Comparison of ENCODE assay signal across 9 cellular contexts in the genomic region with DNA sequence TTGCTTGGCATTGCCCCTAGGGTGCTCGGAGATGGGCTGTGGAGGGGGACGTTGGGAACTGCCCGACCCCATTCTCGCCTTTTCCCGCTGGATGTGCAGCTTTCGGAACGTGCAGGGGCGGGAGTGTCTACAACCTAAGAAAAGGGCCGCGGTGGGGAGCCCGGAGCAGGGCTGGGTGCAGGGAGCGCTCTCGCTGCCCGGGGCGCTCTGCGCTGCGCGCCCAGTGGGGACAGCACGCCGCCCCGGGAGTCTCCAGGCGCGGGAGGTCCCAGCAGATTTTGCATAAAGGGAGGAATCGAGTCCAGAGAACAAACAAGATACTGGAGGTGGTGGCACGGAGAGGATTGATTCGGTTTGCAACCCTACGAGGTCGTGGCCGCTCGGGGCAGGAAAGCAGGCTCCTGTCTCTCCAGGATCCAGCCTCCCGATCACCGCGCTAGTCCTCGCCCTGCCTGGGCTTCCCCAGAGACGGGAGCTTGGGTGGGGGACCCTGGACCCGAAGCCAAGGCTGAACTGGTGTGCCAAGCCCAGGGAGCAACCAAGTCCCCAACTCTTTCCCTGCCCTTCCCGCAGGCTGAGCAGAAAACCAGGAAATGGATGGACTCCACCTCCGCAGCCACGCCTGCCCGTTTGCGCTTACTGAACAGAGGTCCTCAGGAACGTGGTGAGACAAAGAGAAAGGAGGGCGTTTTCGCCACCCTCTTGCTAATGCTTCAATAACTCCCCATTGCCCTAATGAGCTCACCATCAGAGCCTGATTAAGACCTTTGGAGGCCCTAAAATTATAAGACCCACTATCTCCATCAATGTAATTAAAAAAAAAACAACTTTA. TPM values are rescaled to one million over a fixed set of nuclear protein-coding genes. Genes with fewer than 3 reads are reported as not detected.
DNase-seq lines count a peak whose midpoint lies in the region; ATAC-seq and TF ChIP-seq lines count a peak whose summit lies in the region.
"Had no signal": no experiment of that assay in that cellular context is flagged by ENCODE, and none has a peak within 500 bp of the region (broad histone marks: within the 10 kb centered on the region; RNA-seq: fewer than 3 reads in every experiment).

No MANE protein-coding gene starts in this region.

- peak overlapping the region; percentile 66 to 82 (median 74) for H3K4me2 ChIP-seq in BLaER1 treated with 17β-estradiol and CSF1 and Interleukin-3, amounts not matched to agents 10 nM and 100 nM

- H3K4me1 ChIP-seq in BLaER1 treated with 17β-estradiol and CSF1 and Interleukin-3, amounts not matched to agents 10 nM and 100 nM, result peaks cover 0 to 8% (median 0%) of the 10 kb centered on the region in 10 experiments; a peak in 4 of 20 replicates
- H3K4me1 ChIP-seq in HUES48 (ENCODE audit: control insufficient read depth, insufficient read depth, low read length) (peaks cover 28% of the 10 kb centered on the region), esophagus muscularis mucosa (peaks cover 6 to 16% (median 16%) of the 10 kb centered on the region in 4 donors)

- no peak for TF ChIP-seq POLR2A in esophagus muscularis mucosa (IDR thresholded peaks at IDR 0.05; ENCODE audit: low read depth)

- TF ChIP-seq CTCF in esophagus muscularis mucosa (IDR thresholded peaks at IDR 0.05), result no peak

- no peaks in the 10 kb centered on the region for H3K36me3 ChIP-seq in BLaER1 treated with 17β-estradiol and CSF1 and Interleukin-3, amounts not matched to agents 10 nM and 100 nM
- no peaks in the 10 kb centered on the region for H3K36me3 ChIP-seq in HUES48 (ENCODE audit: control insufficient read depth, insufficient read depth, low read length)
- H3K36me3 ChIP-seq in esophagus muscularis mucosa, result no peaks in the 10 kb centered on the region

- DNase-seq in RPMI8226, result peak; percentile 37
- DNase-seq in esophagus muscularis mucosa (ENCODE audit: extremely low spot score), result no peak
- DNase-seq in myocyte (ENCODE audit: low read depth), result peak; percentile 70
- DNase-seq: naive B cell had no signal

- H3K9me3 ChIP-seq in BLaER1 treated with 17β-estradiol and CSF1 and Interleukin-3, amounts not matched to agents 10 nM and 100 nM (replicated peaks in 1 of 11), result peaks cover 0 to 4% (median 0%) of the 10 kb centered on the region in 11 experiments; a peak in 2 of 22 replicates
- H3K9me3 ChIP-seq in HUES48 (ENCODE audit: control insufficient read depth, insufficient read depth, low read length) (no peaks in the 10 kb centered on the region), esophagus muscularis mucosa (no peaks in the 10 kb centered on the region)

- 3% methylated on average over 17 of the region's 44 CpGs for WGBS in esophagus muscularis mucosa

- H4K20me1 ChIP-seq in BLaER1 treated with 17β-estradiol and CSF1 and Interleukin-3, amounts not matched to agents 10 nM and 100 nM, result no peaks in the 10 kb centered on the region

- ATAC-seq in HG02885 (IDR thresholded peaks at IDR 0.05; ENCODE audit: poor library complexity, unreplicated experiment) (no peak), GM21619 (IDR thresholded peaks at IDR 0.05; ENCODE audit: unreplicated experiment) (no peak), GM19467 (IDR thresholded peaks at IDR 0.05; ENCODE audit: unreplicated experiment) (no peak)

- intact Hi-C loops in esophagus muscularis mucosa (cut with DNase I), result no loop called here

- no peak for TF ChIP-seq EP300 in esophagus muscularis mucosa (IDR thresholded peaks at IDR 0.05)

- H3K27ac ChIP-seq in BLaER1 treated with 17β-estradiol and CSF1 and Interleukin-3, amounts not matched to agents 10 nM and 100 nM, result no peak overlapping the region
- peak overlapping the region; percentile 23 for H3K27ac ChIP-seq in HUES48 (ENCODE audit: low read depth, low read length)
- H3K27ac ChIP-seq in esophagus muscularis mucosa (replicated peaks in 1 of 4), result peak overlapping the region in 2 of 4 donors; percentile 30 to 31

- peaks cover 22 to 35% (median 29%) of the 10 kb centered on the region in 11 experiments for H3K27me3 ChIP-seq in BLaER1 treated with 17β-estradiol and CSF1 and Interleukin-3, amounts not matched to agents 10 nM and 100 nM
- H3K27me3 ChIP-seq in HUES48 (ENCODE audit: control insufficient read depth, insufficient read depth, low read length) (peaks cover 32% of the 10 kb centered on the region), esophagus muscularis mucosa (peaks cover 0 to 48% (median 0%) of the 10 kb centered on the region in 4 donors)

- H3K4me3 ChIP-seq in BLaER1 treated with 17β-estradiol and CSF1 and Interleukin-3, amounts not matched to agents 10 nM and 100 nM, result peak overlapping the region; percentile 43 to 70 (median 58)
- peak overlapping the region; percentile 83 for H3K4me3 ChIP-seq in HUES48 (ENCODE audit: low read depth, low read length)
- H3K4me3 ChIP-seq in esophagus muscularis mucosa, result peak overlapping the region; percentile 45 to 63 (median 50)

- peak overlapping the region in 9 of 11 experiments; percentile 5 to 54 (median 42); a peak in 12 of 22 replicates for H3K9ac ChIP-seq in BLaER1 treated with 17β-estradiol and CSF1 and Interleukin-3, amounts not matched to agents 10 nM and 100 nM
- peak overlapping the region; percentile 64 for H3K9ac ChIP-seq in HUES48 (ENCODE audit: low read depth, low read length)

RNA-seq across cellular contexts. Expression of gene NOX5, which starts 59.7 kb away (rescaled TPM):
- total RNA-seq in esophagus muscularis mucosa, result under 1 TPM; under 0.01 to 0.66 (median 0.34) TPM
- 1.1 and 1.3 TPM in 2 replicates for total RNA-seq in myocyte
- 1.5 TPM for polyA plus RNA-seq in myocyte (2012)
